1 cellular context compared by ENCODE assay signal in genomic region chr7:157397751-157398691, GRCh38.
TF ChIP-seq lines count a peak whose summit lies in the region.

No MANE protein-coding gene starts in this region.

TF ChIP-seq in K562, 482 proteins besides CTCF, POLR2A, EP300 and RAD21 (continued from another document and continues in another):
- TF ChIP-seq E4F1 (CRISPR knock-in tag; IDR thresholded peaks at IDR 0.05; ENCODE audit: borderline replicate concordance) (no peak), ZC3H4 (CRISPR knock-in tag; IDR thresholded peaks at IDR 0.05; ENCODE audit: borderline replicate concordance) (no peak), SPI1 (IDR thresholded peaks at IDR 0.05; ENCODE audit: borderline replicate concordance, low read depth, low read length) (no peak), GABPB1 (CRISPR knock-in tag; IDR thresholded peaks at IDR 0.05) (no peak), TCF15 (CRISPR knock-in tag; IDR thresholded peaks at IDR 0.05) (no peak), OTX1 (CRISPR knock-in tag; IDR thresholded peaks at IDR 0.05) (0 out of 2 replicates have a peak, but pooled peaks have one; percentile 3), ZNF512 (tag; IDR thresholded peaks at IDR 0.05) (no peak), MXD1 (CRISPR knock-in tag; IDR thresholded peaks at IDR 0.05; ENCODE audit: borderline replicate concordance, poor library complexity, severe bottlenecking) (no peak), CUX1 (CRISPR knock-in tag; IDR thresholded peaks at IDR 0.05) (peak; percentile 58), FIP1L1 (IDR thresholded peaks at IDR 0.05; ENCODE audit: low read depth, low read length, poor library complexity, severe bottlenecking) (no peak), CBX8 (IDR thresholded peaks at IDR 0.05; ENCODE audit: borderline replicate concordance, extremely low read depth, low read depth, low read length, poor library complexity, severe bottlenecking) (no peak), STAG1 (CRISPR knock-in tag; IDR thresholded peaks at IDR 0.05; ENCODE audit: borderline replicate concordance) (no peak), SREBF1 (IDR thresholded peaks at IDR 0.05; ENCODE audit: borderline replicate concordance, low read depth, low read length) (no peak), KLF6 (CRISPR knock-in tag; IDR thresholded peaks at IDR 0.05; ENCODE audit: borderline replicate concordance) (0 out of 2 replicates have a peak, but pooled peaks have one; percentile 40), BCLAF1 (IDR thresholded peaks at IDR 0.05; ENCODE audit: borderline replicate concordance in 1 of 2, control insufficient read depth in 1 of 2, low read depth in 2 of 2, low read length in 1 of 2) (no peak; a peak in 1 of 4 replicates), AFF1 (IDR thresholded peaks at IDR 0.05; ENCODE audit: low read depth in 1 of 2, partially characterized antibody in 2 of 2) (peak in 1 of 2 experiments; percentile 33), ELK3 (CRISPR knock-in tag; IDR thresholded peaks at IDR 0.05) (no peak), PHTF2 (CRISPR knock-in tag; IDR thresholded peaks at IDR 0.05) (no peak), U2AF2 (optimal IDR thresholded peaks at IDR 0.05; ENCODE audit: low read depth, low read length) (no peak), NFYB (IDR thresholded peaks at IDR 0.05; ENCODE audit: extremely low read depth, insufficient read length) (no peak), EWSR1 (IDR thresholded peaks at IDR 0.05; ENCODE audit: borderline replicate concordance, low read depth, partially characterized antibody) (no peak), ZC3H11A (IDR thresholded peaks at IDR 0.05; ENCODE audit: low read depth, low read length) (peak; percentile 79; the same call in 1 of the 2 replicates), STAT5B (CRISPR knock-in tag; IDR thresholded peaks at IDR 0.05) (no peak), MAFK (IDR thresholded peaks at IDR 0.05; ENCODE audit: low read length) (no peak), HMBOX1 (IDR thresholded peaks at IDR 0.05) (no peak), FOXO4 (CRISPR knock-in tag; IDR thresholded peaks at IDR 0.05) (no peak)
